Comparison of ENCODE assay signal across 8 cellular contexts in genomic region chrX:154374361-154375155, GRCh38. TPM values are rescaled to one million over a fixed set of nuclear protein-coding genes. Genes with fewer than 3 reads are reported as not detected.
DNase-seq lines count a peak whose midpoint lies in the region; ATAC-seq, FAIRE-seq and TF ChIP-seq lines count a peak whose summit lies in the region.

TSS of gene FLNA (minus strand) at chrX:154374634. CDS start at chrX:154371245, 3,389 bp downstream.

- 0 out of 2 replicates have a peak within 1 kb of the TSS, but pooled peaks have one; percentile 53 for H2AFZ ChIP-seq in MM.1S (ENCODE audit: low read length)
- H2AFZ ChIP-seq in K562 (ENCODE audit: low read depth, low read length) = peak within 1 kb of the TSS; percentile 69; the same call in 1 of the 2 replicates

- peaks cover 21 to 31% (median 26%) of the 10 kb centered on the region in 3 donors for H3K27me3 Mint-ChIP-seq in immature natural killer cell (ENCODE audit: low read depth in 3 of 3)

- H3K4me3 ChIP-seq in GM08714 (ENCODE audit: low read length) (peak within 1 kb of the TSS; percentile 20; the same call in 1 of the 2 replicates), MM.1S (ENCODE audit: low read length) (peak within 1 kb of the TSS; percentile 50), K562 (peak within 1 kb of the TSS; percentile 8), skin epidermis (peak within 1 kb of the TSS; percentile 32 to 74 (median 37))

- 52% methylated on average over 12 of the region's 93 CpGs for WGBS in K562 (ENCODE audit: insufficient coverage, low coverage, missing lambda C conversion rate)

- H3K27ac ChIP-seq in MM.1S (ENCODE audit: low read length) (no peak within 1 kb of the TSS), K562 (ENCODE audit: extremely low read depth, low read depth, low read length) (peak within 1 kb of the TSS; percentile 50), skin epidermis (peak within 1 kb of the TSS in 20 of 21 experiments; percentile 15 to 98 (median 74))

- no peak for ATAC-seq in K562

- 0 out of 2 replicates have a peak, but pooled peaks have one; percentile 13 for TF ChIP-seq CTCF in MM.1S (IDR thresholded peaks at IDR 0.05; ENCODE audit: low read length)
- TF ChIP-seq CTCF in K562 (IDR thresholded peaks at IDR 0.05 in 2 of 3, conservative IDR thresholded peaks at IDR 0.05 in 1 of 3; ENCODE audit: insufficient read depth in 2 of 3, low read depth in 1 of 3, low read length in 3 of 3) = peak in 2 of 3 experiments; percentile 21 to 40; a peak in 1 of 6 replicates

- peaks cover 31 to 36% of the 10 kb centered on the region in 2 donors for H3K4me1 Mint-ChIP-seq in immature natural killer cell

- DNase-seq in MM.1S (peak; percentile 34), K562 (ENCODE audit: extremely low read depth in 1 of 4, low spot score in 3 of 4) (peak in 2 of 4 experiments; percentile 12 to 61), immature natural killer cell (peak; percentile 50 to 54 (median 52)), NCI-H1694 (lab: John Stamatoyannopoulos, UW) (no peak), superior temporal gyrus (ENCODE audit: extremely low spot score) (no peak), GM03348 (ENCODE audit: low spot score) (no peak)

- H3K4me3 Mint-ChIP-seq in immature natural killer cell = peak within 1 kb of the TSS; percentile 67 to 91 (median 85)

- no peak for TF ChIP-seq POLR2A in K562 (conservative IDR thresholded peaks at IDR 0.05)

- intact Hi-C loops in K562 (cut with micrococcal nuclease) = loop anchor here (5.0 to 10.0 kb wide), 2 partner anchors 120 to 443 kb away; partner anchors contain the start of gene SLC10A3

- POLR2A ChIA-PET in K562 (lab: Yijun Ruan, JAX) = interaction anchor here (0.7 kb wide), 1 partner anchor 23 kb away, joined by 3 read pairs; no protein-coding TSS in a partner anchor

- peaks cover 4% of the 10 kb centered on the region; the same call in 1 of the 2 replicates for H3F3A ChIP-seq in MM.1S (ENCODE audit: insufficient read depth, low read length)

- H4K20me1 ChIP-seq in MM.1S (ENCODE audit: insufficient read depth, low read length) (no peaks in the 10 kb centered on the region), K562 (replicated peaks; ENCODE audit: control insufficient read depth, insufficient read depth, low read length) (no peaks in the 10 kb centered on the region)

- CTCF ChIA-PET in K562 (lab: Yijun Ruan, JAX; ENCODE audit: low intra/inter-chr PET ratio) = interaction anchor here (4.5 kb wide), 1 partner anchor 160 kb away, joined by 63 read pairs; no protein-coding TSS in a partner anchor

- no TSS peak for BruUV-seq in K562 (replicated peaks; lab: Mats Ljungman, UMichigan)

- peaks cover 16% of the 10 kb centered on the region for H3K79me2 ChIP-seq in MM.1S (ENCODE audit: low read length)
- peaks cover 23% of the 10 kb centered on the region for H3K79me2 ChIP-seq in K562 (ENCODE audit: control insufficient read depth, insufficient read depth, low read length)

- in situ Hi-C loops in K562 (cut with MboI) = loop anchor here (10.0 kb wide), 1 partner anchor 160 kb away; no protein-coding TSS in a partner anchor

- H3K9ac ChIP-seq in MM.1S (ENCODE audit: low read length) (peak within 1 kb of the TSS; percentile 55), K562 (ENCODE audit: insufficient read depth in 1 of 2, low read depth in 2 of 2, low read length in 2 of 2) (peak within 1 kb of the TSS; percentile 59 to 88; a peak in 3 of 4 replicates)

- no peaks in the 10 kb centered on the region for H3K36me3 ChIP-seq in MM.1S (replicated peaks; ENCODE audit: insufficient read depth, low read length)
- peaks cover 4% of the 10 kb centered on the region; the same call in 1 of the 3 replicates for H3K36me3 ChIP-seq in K562 (ENCODE audit: control insufficient read depth, insufficient read depth, low read length)

- no peak for TF ChIP-seq RAD21 in K562 (CRISPR knock-in tag; conservative IDR thresholded peaks at IDR 0.05 in 1 of 2, IDR thresholded peaks at IDR 0.05 in 1 of 2)

- TF ChIP-seq EP300 in K562 (IDR thresholded peaks at IDR 0.05; ENCODE audit: low read length) = no peak

- peak within 1 kb of the TSS; percentile 86 to 99 (median 98) for H3K27ac Mint-ChIP-seq in immature natural killer cell

- H3K9me3 ChIP-seq in MM.1S (replicated peaks; ENCODE audit: insufficient read depth, low read length) (no peaks in the 10 kb centered on the region), K562 (replicated peaks; ENCODE audit: control insufficient read depth, insufficient read depth, low read depth, low read length) (no peaks in the 10 kb centered on the region)

- H3K9me1 ChIP-seq in K562 (ENCODE audit: control insufficient read depth, insufficient read depth, low read length) = no peaks in the 10 kb centered on the region

- peak within 1 kb of the TSS; percentile 69 for H3K4me2 ChIP-seq in MM.1S (ENCODE audit: low read depth, low read length)
- H3K4me2 ChIP-seq in K562 (ENCODE audit: insufficient read depth, low read length) = peak within 1 kb of the TSS; percentile 66

- H3K9me3 Mint-ChIP-seq in immature natural killer cell = peaks cover 0 to 2% (median 0%) of the 10 kb centered on the region in 6 donors

- no peak for FAIRE-seq in K562 (lab: Jason Lieb, UNC)

- no peaks in the 10 kb centered on the region for H3K27me3 ChIP-seq in MM.1S (replicated peaks; ENCODE audit: insufficient read depth, low read length)
- no peaks in the 10 kb centered on the region for H3K27me3 ChIP-seq in K562 (ENCODE audit: control insufficient read depth in 2 of 2, insufficient read depth in 2 of 2, low read length in 2 of 2)

- H3K36me3 Mint-ChIP-seq in immature natural killer cell = peaks cover 0 to 5% (median 5%) of the 10 kb centered on the region in 3 donors

- H3K4me1 ChIP-seq in MM.1S (ENCODE audit: low read length) (peaks cover 8% of the 10 kb centered on the region; the same call in 1 of the 2 replicates), K562 (replicated peaks in 1 of 2; ENCODE audit: control insufficient read depth in 2 of 2, insufficient read depth in 2 of 2, low read length in 2 of 2) (peaks cover 17 to 71% of the 10 kb centered on the region in 2 experiments; a peak in 4 of 5 replicates)

- no peaks in the 10 kb centered on the region for H3K9me2 ChIP-seq in MM.1S (replicated peaks; ENCODE audit: insufficient read depth, low read length)

TF ChIP-seq in K562, 482 proteins besides CTCF, POLR2A, EP300 and RAD21 (continues in another document):
- no peak for TF ChIP-seq E2F5 (CRISPR knock-in tag; IDR thresholded peaks at IDR 0.05)
- TF ChIP-seq SMAD4 (CRISPR knock-in tag; conservative IDR thresholded peaks at IDR 0.05) = 0 out of 2 replicates have a peak, but pooled peaks have one; percentile 15
- TF ChIP-seq RFX5 (IDR thresholded peaks at IDR 0.05; ENCODE audit: low read depth, low read length) = no peak
- TF ChIP-seq E2F6 (IDR thresholded peaks at IDR 0.05; ENCODE audit: borderline replicate concordance in 1 of 2, extremely low read depth in 1 of 2, insufficient read depth in 1 of 2, insufficient read length in 1 of 2, low read depth in 1 of 2, low read length in 1 of 2, poor library complexity in 1 of 2, severe bottlenecking in 1 of 2) = peak; percentile 50 to 88
- no peak for TF ChIP-seq PTTG1 (tag; IDR thresholded peaks at IDR 0.05; ENCODE audit: low read depth)
- TF ChIP-seq RNF219 (CRISPR knock-in tag; IDR thresholded peaks at IDR 0.05) = no peak

RNA-seq across cellular contexts. Expression of gene FLNA, which starts in this region (rescaled TPM):
- 432 and 1,364 TPM in 2 replicates for total RNA-seq in K562 (2011; cell fraction: chromatin; rRNA removed; ENCODE audit: low replicate concordance)
- total RNA-seq in K562 (2011; cell fraction: nucleolus; rRNA removed) = 816 and 818 TPM in 2 replicates
- total RNA-seq in K562 (2011; cell fraction: nucleoplasm; rRNA removed) = 362 and 459 TPM in 2 replicates
- total RNA-seq in K562 (2014; rRNA removed) (554 and 803 TPM in 2 replicates), K562 (2014; rRNA removed; fragmentation: Illumina TruSeq; extraction: Trizol) (72.2 and 110 TPM in 2 replicates), K562 (2015; rRNA removed; fragmentation: Illumina TruSeq; extraction: Trizol) (135 and 162 TPM in 2 replicates), K562 (2021) (672 and 735 TPM in 2 replicates)
- polyA plus RNA-seq in K562 (2011; rRNA removed) (86.6 and 165 TPM in 2 replicates), K562 (2014; fragmentation: Illumina TruSeq; extraction: Trizol) (329 and 438 TPM in 2 replicates), K562 (2014; fragmentation: Nextera tagmentation; extraction: Ambion mirVana) (1 to 10 TPM; 6.2 to 6.8 TPM), K562 (2014; rRNA removed) (226 and 245 TPM in 2 replicates), immature natural killer cell (1,000 to 10,000 TPM in 1 of 3 donors, 100 to 1,000 TPM in 2; 135 to 1,231 (median 241) TPM)
- polyA plus RNA-seq in K562 (2011; cell fraction: cytosol; rRNA removed) = 122 and 183 TPM in 2 replicates
- polyA plus RNA-seq in K562 (2011; cell fraction: nucleus; rRNA removed) = 624 and 751 TPM in 2 replicates
- 392 and 593 TPM in 2 replicates for polyA plus RNA-seq in K562 (2012)
- 249 and 291 TPM in 2 replicates for polyA minus RNA-seq in K562 (2011; rRNA and poly(A)+ RNA removed)
- 522 and 767 TPM in 2 replicates for polyA minus RNA-seq in K562 (2011; cell fraction: cytosol; rRNA and poly(A)+ RNA removed)
- polyA minus RNA-seq in K562 (2011; cell fraction: nucleus; rRNA and poly(A)+ RNA removed) = 248 and 324 TPM in 2 replicates

Comparison
In these comparisons a context has a peak if more than half of its experiments do, and no peak if none do; other contexts are left out.
1. DNase-seq: peak in MM.1S (single experiment) and immature natural killer cell (3 of 3); none in NCI-H1694 (single experiment), superior temporal gyrus (single experiment) and GM03348 (single experiment).
2. Peak in every context shown above with its lines, with median percentiles within 50 percentile points of each other: H3K4me3 ChIP-seq.